9 cellular contexts compared by ENCODE assay signal in genomic region chr12:116592116-116592637, GRCh38. TPM values are rescaled to one million over a fixed set of nuclear protein-coding genes. Genes with fewer than 3 reads are reported as not detected.
DNase-seq lines count a peak whose midpoint lies in the region; ATAC-seq and TF ChIP-seq lines count a peak whose summit lies in the region.
"Had no signal": no experiment of that assay in that cellular context is flagged by ENCODE, and none has a peak within 500 bp of the region (broad histone marks: within the 10 kb centered on the region; RNA-seq: fewer than 3 reads in every experiment).

No MANE protein-coding gene starts in this region.

- peaks cover 8% of the 10 kb centered on the region for H3K27me3 Mint-ChIP-seq in endodermal cell (ENCODE audit: insufficient read depth)
- H3K27me3 Mint-ChIP-seq: activated CD8-positive, alpha-beta memory T cell treated with anti-CD3 and anti-CD28 coated beads, Interleukin-2, amount 10 ng/mL, durations not matched to agents 7 days and 5 days had no signal

- no peaks in the 10 kb centered on the region for H3F3A ChIP-seq in Loucy (ENCODE audit: low read depth)

- WGBS in endodermal cell (ENCODE audit: insufficient coverage in 1 of 2, insufficient read length in 1 of 2), 2 experiments = 79 to 84% methylated on average over 5 to 9 of the region's 9 CpGs
- WGBS in testis, 2 donors = 29 to 55% methylated on average over 3 to 9 of the region's 9 CpGs

- no peaks in the 10 kb centered on the region for H3K9me2 ChIP-seq in Loucy (replicated peaks; ENCODE audit: low read depth, low read length)

- TF ChIP-seq CTCF in Loucy (conservative IDR thresholded peaks at IDR 0.05; ENCODE audit: low read length) (no peak), endodermal cell (conservative IDR thresholded peaks at IDR 0.05) (no peak), testis (IDR thresholded peaks at IDR 0.05) (no peak)

- TF ChIP-seq POLR2A in testis (IDR thresholded peaks at IDR 0.05) = no peak

- no peaks in the 10 kb centered on the region for H4K20me1 ChIP-seq in Loucy (ENCODE audit: insufficient read depth, low read length, poor library complexity, severe bottlenecking)

- no peak overlapping the region for H3K4me2 ChIP-seq in Loucy (ENCODE audit: low read depth, low read length, poor library complexity, severe bottlenecking)

- H3K4me3 Mint-ChIP-seq in endodermal cell = no peak overlapping the region
- H3K4me3 Mint-ChIP-seq: activated CD8-positive, alpha-beta memory T cell treated with anti-CD3 and anti-CD28 coated beads, Interleukin-2, amount 10 ng/mL, durations not matched to agents 7 days and 5 days had no signal

- H3K4me1 ChIP-seq in Loucy (ENCODE audit: insufficient read depth, low read length, poor library complexity, severe bottlenecking) = peaks cover 35% of the 10 kb centered on the region
- no peaks in the 10 kb centered on the region for H3K4me1 ChIP-seq in endodermal cell (ENCODE audit: control insufficient read depth, insufficient read depth, low read length)
- H3K4me1 ChIP-seq in testis = peaks cover 25% of the 10 kb centered on the region

- H2AFZ ChIP-seq in Loucy (ENCODE audit: low read length) = peak overlapping the region; percentile 50

- H3K27ac ChIP-seq in endodermal cell (ENCODE audit: low read depth, low read length) = no peak overlapping the region
- H3K27ac ChIP-seq in testis = peak overlapping the region in 1 of 2 donors; percentile 3

- no peaks in the 10 kb centered on the region for H3K36me3 Mint-ChIP-seq in endodermal cell (ENCODE audit: low read depth)
- H3K36me3 Mint-ChIP-seq in activated naive CD4-positive, alpha-beta T cell treated with anti-CD3 and anti-CD28 coated beads, Interleukin-2, amount 50 U/mL, for 72 hours = no peaks in the 10 kb centered on the region
- H3K36me3 Mint-ChIP-seq: activated CD8-positive, alpha-beta memory T cell treated with anti-CD3 and anti-CD28 coated beads, Interleukin-2, amount 10 ng/mL, durations not matched to agents 7 days and 5 days had no signal

- no peak for ATAC-seq in HG02885 (IDR thresholded peaks at IDR 0.05; ENCODE audit: poor library complexity, unreplicated experiment)
- no peak for ATAC-seq in activated naive CD4-positive, alpha-beta T cell treated with anti-CD3 and anti-CD28 coated beads, Interleukin-2, amount 50 U/mL, for 72 hours
- ATAC-seq in HG02973 (IDR thresholded peaks at IDR 0.05; ENCODE audit: unreplicated experiment) = no peak
- no peak for ATAC-seq in HG02840 (IDR thresholded peaks at IDR 0.05; ENCODE audit: low FRiP score, unreplicated experiment)
- ATAC-seq: activated CD8-positive, alpha-beta memory T cell treated with anti-CD3 and anti-CD28 coated beads, Interleukin-2, amount 10 ng/mL, durations not matched to agents 7 days and 5 days had no signal

- H3K36me3 ChIP-seq in Loucy (ENCODE audit: insufficient read depth, low read length) = no peaks in the 10 kb centered on the region
- H3K36me3 ChIP-seq in endodermal cell (ENCODE audit: control insufficient read depth, insufficient read depth, low read length) = no peaks in the 10 kb centered on the region
- no peaks in the 10 kb centered on the region for H3K36me3 ChIP-seq in testis (ENCODE audit: low read depth, missing control alignments)

- H3K4me1 Mint-ChIP-seq in endodermal cell = peaks cover 10% of the 10 kb centered on the region

- DNase-seq in endodermal cell (no peak), midbrain (lab: John Stamatoyannopoulos, UW) (peak; percentile 72), testis (peak; percentile 73)
- no peak for DNase-seq in activated naive CD4-positive, alpha-beta T cell treated with anti-CD3 and anti-CD28 coated beads, Interleukin-2, amount 50 U/mL, for 72 hours (ENCODE audit: low spot score in 2 of 2)
- DNase-seq: activated CD8-positive, alpha-beta memory T cell treated with anti-CD3 and anti-CD28 coated beads, Interleukin-2, amount 10 ng/mL, durations not matched to agents 7 days and 5 days had no signal

- H3K9ac ChIP-seq in Loucy (ENCODE audit: low read depth, low read length, poor library complexity, severe bottlenecking) (no peak overlapping the region), endodermal cell (ENCODE audit: extremely low read depth, low read length, poor library complexity, severe bottlenecking) (no peak overlapping the region)

- intact Hi-C loops in testis (cut with DNase I; ENCODE audit: low total_unique reads) = no loop called here

- H3K79me2 ChIP-seq in Loucy (ENCODE audit: insufficient read depth, low read length) = no peaks in the 10 kb centered on the region

- H3K27ac Mint-ChIP-seq in endodermal cell = peak overlapping the region; percentile 29
- no peak overlapping the region for H3K27ac Mint-ChIP-seq in activated naive CD4-positive, alpha-beta T cell treated with anti-CD3 and anti-CD28 coated beads, Interleukin-2, amount 50 U/mL, for 72 hours
- H3K27ac Mint-ChIP-seq: activated CD8-positive, alpha-beta memory T cell treated with anti-CD3 and anti-CD28 coated beads, Interleukin-2, amount 10 ng/mL, durations not matched to agents 7 days and 5 days had no signal

- H3K4me3 ChIP-seq in Loucy (ENCODE audit: low read length, poor library complexity, severe bottlenecking) (no peak overlapping the region), endodermal cell (ENCODE audit: low read length) (no peak overlapping the region), testis (no peak overlapping the region)

- no peaks in the 10 kb centered on the region for H3K9me3 Mint-ChIP-seq in endodermal cell
- peaks cover 4 to 9% of the 10 kb centered on the region in 2 donors for H3K9me3 Mint-ChIP-seq in activated naive CD4-positive, alpha-beta T cell treated with anti-CD3 and anti-CD28 coated beads, Interleukin-2, amount 50 U/mL, for 72 hours

- H3K27me3 ChIP-seq in Loucy (ENCODE audit: insufficient read depth, low read length, poor library complexity, severe bottlenecking) = no peaks in the 10 kb centered on the region
- peaks cover 11% of the 10 kb centered on the region for H3K27me3 ChIP-seq in endodermal cell (ENCODE audit: control insufficient read depth, insufficient read depth, low read length, poor library complexity, severe bottlenecking)
- no peaks in the 10 kb centered on the region for H3K27me3 ChIP-seq in testis

- H3K9me3 ChIP-seq in Loucy (ENCODE audit: insufficient read depth, low read depth, low read length) (no peaks in the 10 kb centered on the region), endodermal cell (ENCODE audit: control insufficient read depth, low read length) (no peaks in the 10 kb centered on the region), testis (no peaks in the 10 kb centered on the region)

RNA-seq across cellular contexts. Expression of gene MAP1LC3B2, which starts 33.0 kb away (rescaled TPM):
- total RNA-seq in endodermal cell = 1 to 10 TPM in 1 of 2 donors, under 1 TPM in 1; 0.80 to 1.4 TPM
- 3.7 TPM for polyA plus RNA-seq in endodermal cell (2013, experiment 1 of 2)
- polyA plus RNA-seq in endodermal cell (2013, experiment 2 of 2) = 3.5 TPM
- 1 to 10 TPM; 1.0 to 1.5 TPM for total RNA-seq in testis
- 2.1 TPM for polyA plus RNA-seq in testis (ENCODE audit: insufficient read depth, low read depth, low replicate concordance)
- under 1 TPM in 1 of 2 donors, not detected in 1; 0.66 TPM for total RNA-seq in activated naive CD4-positive, alpha-beta T cell treated with anti-CD3 and anti-CD28 coated beads, Interleukin-2, amount 50 U/mL, for 72 hours

Comparison
In these comparisons a context has a peak if more than half of its experiments do, and no peak if none do; other contexts are left out.
1. DNase-seq: peak in midbrain (single experiment) and testis (single experiment); none in endodermal cell (single experiment) and activated naive CD4-positive, alpha-beta T cell treated with anti-CD3 and anti-CD28 coated beads, Interleukin-2, amount 50 U/mL, for 72 hours (0 of 2).